Comparison of ENCODE assay signal across 11 cellular contexts in the genomic region with DNA sequence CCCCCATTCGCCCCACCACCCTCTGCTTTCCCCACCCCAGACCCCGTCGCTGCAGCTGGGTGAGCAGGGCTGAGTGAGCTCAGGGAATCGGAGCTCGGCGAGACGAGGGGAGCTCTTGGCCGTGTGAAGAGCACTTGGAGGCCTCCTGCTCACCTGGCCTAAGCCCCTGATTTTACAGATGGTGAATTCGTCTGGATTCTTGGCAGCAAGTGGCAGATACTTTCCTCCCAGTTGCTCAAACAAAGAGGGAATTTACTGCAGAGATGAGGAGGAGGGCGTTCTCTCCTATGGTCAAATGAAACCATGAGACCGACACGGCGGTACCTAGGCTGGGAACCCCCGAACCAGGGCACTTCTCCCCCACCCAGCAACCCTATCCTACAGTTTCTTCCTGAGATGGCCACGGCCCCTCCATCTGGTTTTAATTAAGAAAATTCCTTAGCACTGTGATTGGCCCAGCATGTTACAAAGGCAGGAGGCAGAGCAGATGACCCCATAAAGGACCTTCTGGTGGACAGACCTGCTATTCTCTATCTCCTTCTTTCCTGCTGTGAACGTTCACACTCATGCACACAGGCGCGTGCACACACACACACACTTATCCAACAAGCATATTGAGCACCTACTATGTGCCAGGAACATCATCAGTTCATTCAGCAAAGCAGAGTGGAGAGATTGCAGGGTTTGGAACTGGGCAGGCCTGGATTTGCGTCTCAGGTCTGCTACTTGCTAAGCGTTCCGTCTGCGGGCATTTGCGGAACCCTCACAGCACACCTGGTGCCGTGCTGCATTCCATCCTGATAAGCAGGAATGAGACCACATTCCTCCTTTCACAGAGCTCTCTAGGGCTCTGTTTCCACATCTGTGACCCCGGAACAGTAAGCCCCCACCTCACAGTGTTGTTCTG.
DNase-seq lines count a peak whose midpoint lies in the region; ATAC-seq and TF ChIP-seq lines count a peak whose summit lies in the region.
"Had no signal": no experiment of that assay in that cellular context is flagged by ENCODE, and none has a peak within 500 bp of the region (broad histone marks: within the 10 kb centered on the region; RNA-seq: fewer than 3 reads in every experiment).

No MANE protein-coding gene starts in this region.

- H3K27me3 ChIP-seq in heart left ventricle = no peaks in the 10 kb centered on the region
- H3K27me3 ChIP-seq: dorsolateral prefrontal cortex had no signal

- intact Hi-C loops in heart left ventricle (cut with DNase I) = loop anchor here in 6 of 10 donors (5.0 to 10.0 kb wide), 8 partner anchors 36 to 208 kb away; a partner anchor contains a TSS

- H3K4me1 Mint-ChIP-seq in progenitor cell of endocrine pancreas (ENCODE audit: low read depth) = peaks cover 49% of the 10 kb centered on the region

- H3K4me3 Mint-ChIP-seq in progenitor cell of endocrine pancreas (ENCODE audit: low read depth) = peak overlapping the region; percentile 20

- H3K4me1 ChIP-seq in heart left ventricle = peaks cover 3 to 90% (median 68%) of the 10 kb centered on the region in 12 donors

- 0 out of 2 replicates have a peak overlapping the region, but pooled peaks have one; percentile 9 for H3K27ac ChIP-seq in SK-N-MC
- H3K27ac ChIP-seq in heart left ventricle = peak overlapping the region; percentile 58 to 89 (median 80)

- WGBS in heart left ventricle, 4 donors = 75 to 84% (median 79%) methylated on average over 24 to 25 of the region's 25 CpGs

- H3K36me3 ChIP-seq in SK-N-MC (ENCODE audit: insufficient read depth, low read length) (no peaks in the 10 kb centered on the region), heart left ventricle (no peaks in the 10 kb centered on the region)

- ATAC-seq in heart left ventricle (no peak), HG02678 (IDR thresholded peaks at IDR 0.05; ENCODE audit: unreplicated experiment) (no peak), GM21423 (IDR thresholded peaks at IDR 0.05; ENCODE audit: unreplicated experiment) (no peak), GM21529 (IDR thresholded peaks at IDR 0.05; ENCODE audit: unreplicated experiment) (no peak)

- H3K4me3 ChIP-seq in SK-N-MC = no peak overlapping the region
- no peak overlapping the region for H3K4me3 ChIP-seq in heart left ventricle

- no peak for TF ChIP-seq POLR2A in heart left ventricle (IDR thresholded peaks at IDR 0.05)

- peak overlapping the region; percentile 97 for H3K27ac Mint-ChIP-seq in progenitor cell of endocrine pancreas

- DNase-seq in ELR (ENCODE audit: low read depth) (peak; percentile 15), SK-N-MC (ENCODE audit: low read depth, low spot score) (no peak), heart left ventricle (peak in 2 of 5 donors; percentile 31 to 36), progenitor cell of endocrine pancreas (ENCODE audit: low spot score, unreplicated experiment) (no peak), medulla oblongata (ENCODE audit: extremely low spot score) (no peak)
- DNase-seq: activated CD8-positive, alpha-beta memory T cell treated with anti-CD3 and anti-CD28 coated beads for 24 hours; DMS153 had no signal

- H3K9me3 ChIP-seq in SK-N-MC (ENCODE audit: low read depth, low read length) (no peaks in the 10 kb centered on the region), heart left ventricle (no peaks in the 10 kb centered on the region)

- no peaks in the 10 kb centered on the region for H3K27me3 Mint-ChIP-seq in progenitor cell of endocrine pancreas

- no peaks in the 10 kb centered on the region for H3K36me3 Mint-ChIP-seq in progenitor cell of endocrine pancreas (ENCODE audit: insufficient read depth)

- TF ChIP-seq CTCF in heart left ventricle (IDR thresholded peaks at IDR 0.05) = no peak
- TF ChIP-seq CTCF in progenitor cell of endocrine pancreas (IDR thresholded peaks at IDR 0.05; ENCODE audit: unreplicated experiment) = no peak

- no peaks in the 10 kb centered on the region for H3K9me3 Mint-ChIP-seq in progenitor cell of endocrine pancreas (ENCODE audit: low read depth)

- H3K9ac ChIP-seq in SK-N-MC (ENCODE audit: insufficient read length) = no peak overlapping the region
